In genomic region chr1:55556378-55556777, GRCh38 we compare ENCODE assay signal across 27 cellular contexts.
"Had no signal": no experiment of that assay in that cellular context is flagged by ENCODE, and none has a peak within 500 bp of the region (broad histone marks: within the 10 kb centered on the region; RNA-seq: fewer than 3 reads in every experiment).

No MANE protein-coding gene starts in this region.

- DNase-seq: natural killer cell; nucleus accumbens; pancreas; retina; right lobe of liver; sigmoid colon; small intestine; stimulated activated CD4-positive, alpha-beta T cell treated with anti-CD3 and anti-CD28 coated beads, Interleukin-15, amount 100 ng/mL, for 24 hours; stimulated activated CD4-positive, alpha-beta T cell treated with anti-CD3 and anti-CD28 coated beads, Interleukin-2, amount 100 ng/mL, for 24 hours; stimulated activated CD4-positive, alpha-beta T cell treated with anti-CD3 and anti-CD28 coated beads, Interleukin-2, amount 100 ng/mL, for 48 hours; stimulated activated CD4-positive, alpha-beta T cell treated with anti-CD3 and anti-CD28 coated beads, Interleukin-4, amount 100 ng/mL, for 24 hours; stimulated activated naive B cell treated with anti-CD40 and anti-IgM and Interleukin-4, amounts not matched to agents 10 μg/mL and 1 μg/mL and 100 μg/mL, for 72 hours; stimulated activated naive CD4-positive, alpha-beta T cell treated with Interleukin-2 at 50 U/mL for 16 hours; stomach; thyroid gland; trophoblast cell; upper lobe of left lung had no signal

- H3K36me3 ChIP-seq: neutrophil, pancreas, prostate gland, right atrium auricular region, right lobe of liver, sigmoid colon, stomach, thoracic aorta, thyroid gland, tibial nerve, upper lobe of left lung, vagina had no signal

- H3K27me3 Mint-ChIP-seq: stimulated activated naive B cell treated with anti-CD40 and anti-IgM and Interleukin-4, amounts not matched to agents 10 μg/mL and 1 μg/mL and 100 μg/mL, for 72 hours; stimulated activated naive CD8-positive, alpha-beta T cell treated with anti-CD3 and anti-CD28 coated beads, Interleukin-15, Interleukin-2, amounts not matched to agents 100 ng/mL and 50 ng/mL, for 24 hours had no signal

- H3K9me3 Mint-ChIP-seq: neural crest cell; stimulated activated naive B cell treated with anti-CD40 and anti-IgM and Interleukin-4, amounts not matched to agents 10 μg/mL and 1 μg/mL and 100 μg/mL, for 72 hours; stimulated activated naive CD8-positive, alpha-beta T cell treated with anti-CD3 and anti-CD28 coated beads, Interleukin-15, Interleukin-2, amounts not matched to agents 100 ng/mL and 50 ng/mL, for 24 hours had no signal

- H3K9me3 ChIP-seq: neutrophil, pancreas, prostate gland, right lobe of liver, sigmoid colon, thoracic aorta, thyroid gland, tibial nerve, upper lobe of left lung, vagina had no signal

- H3K27ac Mint-ChIP-seq: natural killer cell; stimulated activated effector memory CD8-positive, alpha-beta T cell treated with anti-CD3 and anti-CD28 coated beads, Interleukin-12 subunit alpha, Interleukin-12 subunit beta, amount 100 ng/mL, for 72 hours; stimulated activated naive B cell treated with anti-CD40 and anti-IgM and Interleukin-4, amounts not matched to agents 10 μg/mL and 1 μg/mL and 100 μg/mL, for 72 hours; stimulated activated naive CD8-positive, alpha-beta T cell treated with anti-CD3 and anti-CD28 coated beads, Interleukin-15, Interleukin-2, amounts not matched to agents 100 ng/mL and 50 ng/mL, for 24 hours had no signal

- H3K27me3 ChIP-seq: neutrophil, pancreas, right atrium auricular region, right lobe of liver, sigmoid colon, stomach, thyroid gland, tibial nerve, upper lobe of left lung, vagina had no signal

- H3K27ac ChIP-seq: neutrophil, pancreas, prostate gland, right atrium auricular region, right lobe of liver, sigmoid colon, stomach, thoracic aorta, thyroid gland, tibial nerve, upper lobe of left lung, vagina had no signal

- H3K4me1 ChIP-seq: pancreas, prostate gland, right lobe of liver, sigmoid colon, stomach, upper lobe of left lung had no signal

- H3K4me3 Mint-ChIP-seq: natural killer cell; nephron progenitor cell; neural crest cell; stimulated activated effector memory CD8-positive, alpha-beta T cell treated with anti-CD3 and anti-CD28 coated beads, Interleukin-12 subunit alpha, Interleukin-12 subunit beta, amount 100 ng/mL, for 72 hours; stimulated activated naive B cell treated with anti-CD40 and anti-IgM and Interleukin-4, amounts not matched to agents 10 μg/mL and 1 μg/mL and 100 μg/mL, for 72 hours; stimulated activated naive CD8-positive, alpha-beta T cell treated with anti-CD3 and anti-CD28 coated beads, Interleukin-15, Interleukin-2, amounts not matched to agents 100 ng/mL and 50 ng/mL, for 24 hours had no signal

- H3K4me1 Mint-ChIP-seq: natural killer cell; neural crest cell; stimulated activated effector memory CD8-positive, alpha-beta T cell treated with anti-CD3 and anti-CD28 coated beads, Interleukin-12 subunit alpha, Interleukin-12 subunit beta, amount 100 ng/mL, for 72 hours; stimulated activated naive B cell treated with anti-CD40 and anti-IgM and Interleukin-4, amounts not matched to agents 10 μg/mL and 1 μg/mL and 100 μg/mL, for 72 hours had no signal

- H3K36me3 Mint-ChIP-seq: natural killer cell; stimulated activated effector memory CD8-positive, alpha-beta T cell treated with anti-CD3 and anti-CD28 coated beads, Interleukin-12 subunit alpha, Interleukin-12 subunit beta, amount 100 ng/mL, for 72 hours; stimulated activated naive B cell treated with anti-CD40 and anti-IgM and Interleukin-4, amounts not matched to agents 10 μg/mL and 1 μg/mL and 100 μg/mL, for 72 hours had no signal

- H3K4me3 ChIP-seq: pancreas, prostate gland, right atrium auricular region, right lobe of liver, sigmoid colon, stomach, thoracic aorta, thyroid gland, tibial nerve, upper lobe of left lung, vagina had no signal

- ATAC-seq: natural killer cell; pancreas; right lobe of liver; stimulated activated effector memory CD8-positive, alpha-beta T cell treated with anti-CD3 and anti-CD28 coated beads, Interleukin-12 subunit alpha, Interleukin-12 subunit beta, amount 100 ng/mL, for 72 hours; stimulated activated naive B cell treated with anti-CD40 and anti-IgM and Interleukin-4, amounts not matched to agents 10 μg/mL and 1 μg/mL and 100 μg/mL, for 72 hours had no signal
